ENCODE assay signal across 1 cellular context in genomic region chr3:46935989-46936620, GRCh38.
TF ChIP-seq lines count a peak whose summit lies in the region.

No MANE protein-coding gene starts in this region.

TF ChIP-seq in endothelial cell of umbilical vein, 7 proteins besides CTCF, POLR2A, EP300 and RAD21 (continued from another document):
- TF ChIP-seq POLR2AphosphoS5 (IDR thresholded peaks at IDR 0.05; ENCODE audit: insufficient read depth, low read depth, low read length) (no peak), FOS (IDR thresholded peaks at IDR 0.05; ENCODE audit: borderline replicate concordance, insufficient read depth, low read length) (no peak), MYC (IDR thresholded peaks at IDR 0.05; ENCODE audit: low read depth, low read length) (no peak)
